Comparison of ENCODE assay signal across 9 cellular contexts in genomic region chr22:45757068-45757467, GRCh38.
DNase-seq lines count a peak whose midpoint lies in the region; ATAC-seq and TF ChIP-seq lines count a peak whose summit lies in the region.
"Had no signal": no experiment of that assay in that cellular context is flagged by ENCODE, and none has a peak within 500 bp of the region (broad histone marks: within the 10 kb centered on the region; RNA-seq: fewer than 3 reads in every experiment).

No MANE protein-coding gene starts in this region.

- no peaks in the 10 kb centered on the region for H3K27me3 Mint-ChIP-seq in CD4-positive, alpha-beta memory T cell
- H3K27me3 Mint-ChIP-seq in MCF 10A (ENCODE audit: insufficient read depth, unreplicated experiment): no peaks in the 10 kb centered on the region
- H3K27me3 Mint-ChIP-seq: activated CD4-positive, alpha-beta memory T cell treated with anti-CD3 and anti-CD28 coated beads, Interleukin-2, amount 10 ng/mL, durations not matched to agents 7 days and 5 days had no signal

- H3K27ac Mint-ChIP-seq in CD4-positive, alpha-beta memory T cell: no peak overlapping the region
- H3K27ac Mint-ChIP-seq in MCF 10A (ENCODE audit: low read depth, unreplicated experiment): no peak overlapping the region
- H3K27ac Mint-ChIP-seq: activated CD4-positive, alpha-beta memory T cell treated with anti-CD3 and anti-CD28 coated beads, Interleukin-2, amount 10 ng/mL, durations not matched to agents 7 days and 5 days had no signal

- POLR2A ChIA-PET in CD4-positive, alpha-beta memory T cell (lab: Charles Lee; ENCODE audit: partially characterized antibody): no interaction called here
- POLR2A ChIA-PET in MCF 10A (lab: Yijun Ruan, JAX): interaction anchor here (0.8 kb wide), 1 partner anchor 17 kb away, joined by 3 read pairs; no protein-coding TSS in a partner anchor

- no peak overlapping the region for H3K4me3 Mint-ChIP-seq in CD4-positive, alpha-beta memory T cell
- H3K4me3 Mint-ChIP-seq in MCF 10A (ENCODE audit: unreplicated experiment): no peak overlapping the region
- H3K4me3 Mint-ChIP-seq: activated CD4-positive, alpha-beta memory T cell treated with anti-CD3 and anti-CD28 coated beads, Interleukin-2, amount 10 ng/mL, durations not matched to agents 7 days and 5 days had no signal

- peaks cover 7% of the 10 kb centered on the region for H3K4me1 ChIP-seq in HUES48 (ENCODE audit: control insufficient read depth, insufficient read depth, low read length)
- H3K4me1 ChIP-seq in left lung: no peaks in the 10 kb centered on the region
- H3K4me1 ChIP-seq in CD4-positive, alpha-beta memory T cell (ENCODE audit: insufficient read depth, low read length): no peaks in the 10 kb centered on the region

- DNase-seq in fibroblast of gingiva (ENCODE audit: low read depth) (peak; percentile 8), left lung (no peak), substantia nigra (lab: John Stamatoyannopoulos, UW) (peak in 31 of 49 donors; percentile 13 to 53 (median 30)), NCI-H345 treated with DMSO at 0.1 percent for 48 hours (lab: John Stamatoyannopoulos, UW; ENCODE audit: unreplicated experiment) (no peak), omental fat pad (ENCODE audit: low spot score) (no peak), MCF 10A (ENCODE audit: unreplicated experiment) (no peak)
- no peak for DNase-seq in CD4-positive, alpha-beta memory T cell
- DNase-seq: activated CD4-positive, alpha-beta memory T cell treated with anti-CD3 and anti-CD28 coated beads, Interleukin-2, amount 10 ng/mL, durations not matched to agents 7 days and 5 days had no signal

- ATAC-seq in left lung (peak; percentile 88), omental fat pad (ENCODE audit: low FRiP score) (no peak)

- H3K36me3 Mint-ChIP-seq in CD4-positive, alpha-beta memory T cell: peaks cover 16 to 19% of the 10 kb centered on the region in 2 donors
- H3K36me3 Mint-ChIP-seq in MCF 10A (ENCODE audit: insufficient read depth, unreplicated experiment): peaks cover 61% of the 10 kb centered on the region

- H3K9me3 ChIP-seq in HUES48 (ENCODE audit: control insufficient read depth, insufficient read depth, low read length) (no peaks in the 10 kb centered on the region; the same call in 1 of the 2 replicates), left lung (no peaks in the 10 kb centered on the region)
- H3K9me3 ChIP-seq in CD4-positive, alpha-beta memory T cell (ENCODE audit: control insufficient read depth in 1 of 2, low read length in 2 of 2): no peaks in the 10 kb centered on the region

- CTCF ChIA-PET in CD4-positive, alpha-beta memory T cell (lab: Charles Lee; ENCODE audit: partially characterized antibody): interaction anchor here (1.1 kb wide), 1 partner anchor 18 kb away, joined by 3 read pairs; no protein-coding TSS in a partner anchor
- CTCF ChIA-PET in MCF 10A (lab: Yijun Ruan, JAX): interaction anchor here (1.1 kb wide), 1 partner anchor 112 kb away, joined by 3 read pairs; no protein-coding TSS in a partner anchor

- no peaks in the 10 kb centered on the region for H3K9me3 Mint-ChIP-seq in CD4-positive, alpha-beta memory T cell
- no peaks in the 10 kb centered on the region for H3K9me3 Mint-ChIP-seq in MCF 10A (ENCODE audit: unreplicated experiment)
- H3K9me3 Mint-ChIP-seq: activated CD4-positive, alpha-beta memory T cell treated with anti-CD3 and anti-CD28 coated beads, Interleukin-2, amount 10 ng/mL, durations not matched to agents 7 days and 5 days had no signal

- H3K36me3 ChIP-seq in HUES48 (ENCODE audit: control insufficient read depth, insufficient read depth, low read length) (peaks cover 10% of the 10 kb centered on the region; the same call in 1 of the 2 replicates), left lung (peaks cover 0 to 10% of the 10 kb centered on the region in 2 donors)
- H3K36me3 ChIP-seq in CD4-positive, alpha-beta memory T cell (ENCODE audit: insufficient read depth, low read length): no peaks in the 10 kb centered on the region

- peaks cover 0 to 4% (median 1%) of the 10 kb centered on the region in 4 donors for H3K4me1 Mint-ChIP-seq in CD4-positive, alpha-beta memory T cell
- H3K4me1 Mint-ChIP-seq in MCF 10A (ENCODE audit: insufficient read depth, unreplicated experiment): peaks cover 5% of the 10 kb centered on the region
- H3K4me1 Mint-ChIP-seq: activated CD4-positive, alpha-beta memory T cell treated with anti-CD3 and anti-CD28 coated beads, Interleukin-2, amount 10 ng/mL, durations not matched to agents 7 days and 5 days had no signal

- intact Hi-C loops in left lung (cut with DNase I): no loop called here
- intact Hi-C loops in CD4-positive, alpha-beta memory T cell (cut with micrococcal nuclease): no loop called here
- intact Hi-C loops in MCF 10A (cut with micrococcal nuclease): no loop called here

- no peak for TF ChIP-seq CTCF in left lung (IDR thresholded peaks at IDR 0.05)
- TF ChIP-seq CTCF in omental fat pad (IDR thresholded peaks at IDR 0.05): no peak
- no peak for TF ChIP-seq CTCF in MCF 10A (IDR thresholded peaks at IDR 0.05; ENCODE audit: unreplicated experiment)

- no peak overlapping the region for H3K9ac ChIP-seq in HUES48 (ENCODE audit: low read depth, low read length)

- BruUV-seq in MCF 10A (replicated peaks; lab: Mats Ljungman, UMichigan): no TSS peak

- no peaks in the 10 kb centered on the region for H3K27me3 ChIP-seq in HUES48 (ENCODE audit: control insufficient read depth, insufficient read depth, low read length)
- H3K27me3 ChIP-seq in left lung: no peaks in the 10 kb centered on the region
- H3K27me3 ChIP-seq in CD4-positive, alpha-beta memory T cell (ENCODE audit: insufficient read depth, low read length): no peaks in the 10 kb centered on the region

- H3K27ac ChIP-seq in HUES48 (ENCODE audit: low read depth, low read length) (peak overlapping the region; percentile 63), left lung (no peak overlapping the region), substantia nigra (ENCODE audit: low read depth, low read length, poor library complexity, severe bottlenecking) (no peak overlapping the region)
- no peak overlapping the region for H3K27ac ChIP-seq in CD4-positive, alpha-beta memory T cell (ENCODE audit: low read depth, low read length)

- no peak overlapping the region for H3K4me3 ChIP-seq in HUES48 (ENCODE audit: low read depth, low read length)
- no peak overlapping the region for H3K4me3 ChIP-seq in left lung
- H3K4me3 ChIP-seq in CD4-positive, alpha-beta memory T cell (ENCODE audit: low read length in 2 of 2): no peak overlapping the region

Comparison
In these comparisons a context has a peak if more than half of its experiments do, and no peak if none do; other contexts are left out.
1. DNase-seq: peak in fibroblast of gingiva (single experiment) and substantia nigra (31 of 49); none in left lung (0 of 2), CD4-positive, alpha-beta memory T cell (0 of 5), NCI-H345 treated with DMSO at 0.1 percent for 48 hours (single experiment), omental fat pad (single experiment) and MCF 10A (single experiment).